In the genomic region with DNA sequence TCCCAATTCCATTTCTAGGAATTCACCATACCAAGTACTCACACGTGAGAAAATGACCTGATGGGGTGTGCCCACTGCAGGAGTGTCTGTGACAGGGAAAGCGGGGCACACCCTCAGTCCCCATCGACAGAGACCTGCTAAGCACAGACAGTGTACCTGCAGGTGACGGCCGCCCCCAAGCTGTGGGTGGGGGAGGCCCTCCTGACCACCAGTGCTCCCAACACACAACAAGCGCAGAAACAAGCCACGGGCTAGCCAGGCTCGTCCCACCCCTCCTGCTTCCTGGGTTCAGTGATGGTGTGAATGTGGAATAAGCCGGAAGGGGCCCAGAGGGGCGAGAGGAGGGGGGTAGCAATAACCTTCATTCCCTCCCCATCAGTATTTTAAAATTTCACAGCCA, we compare ENCODE assay signal across 1 cellular context.
TF ChIP-seq lines count a peak whose summit lies in the region.

No MANE protein-coding gene starts in this region.

TF ChIP-seq in H1, 55 proteins besides CTCF, POLR2A, EP300 and RAD21:
- TF ChIP-seq SP2 (IDR thresholded peaks at IDR 0.05; ENCODE audit: low read length) (no peak), TCF12 (IDR thresholded peaks at IDR 0.05; ENCODE audit: low read depth, low read length) (no peak), KDM4A (IDR thresholded peaks at IDR 0.05; ENCODE audit: low read depth, low read length, severe bottlenecking) (no peak), CTBP2 (IDR thresholded peaks at IDR 0.05; ENCODE audit: borderline replicate concordance, insufficient read depth, insufficient read length, low read length) (no peak), BACH1 (IDR thresholded peaks at IDR 0.05; ENCODE audit: low read length) (no peak), RXRA (IDR thresholded peaks at IDR 0.05; ENCODE audit: insufficient read depth, low read depth, low read length) (no peak), TEAD4 (IDR thresholded peaks at IDR 0.05; ENCODE audit: low read depth, low read length) (no peak), FOSL1 (IDR thresholded peaks at IDR 0.05; ENCODE audit: insufficient read depth, low read depth, low read length) (no peak), CHD2 (IDR thresholded peaks at IDR 0.05; ENCODE audit: low read length) (no peak), CEBPB (IDR thresholded peaks at IDR 0.05; ENCODE audit: low read depth, low read length) (no peak), MAFK (IDR thresholded peaks at IDR 0.05; ENCODE audit: low read depth, low read length) (no peak)
- TF ChIP-seq, protein P1, sequence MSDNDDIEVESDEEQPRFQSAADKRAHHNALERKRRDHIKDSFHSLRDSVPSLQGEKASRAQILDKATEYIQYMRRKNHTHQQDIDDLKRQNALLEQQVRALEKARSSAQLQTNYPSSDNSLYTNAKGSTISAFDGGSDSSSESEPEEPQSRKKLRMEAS (IDR thresholded peaks at IDR 0.05), result no peak
TF ChIP-seq in H1: peak in this region for 0.
